ENCODE assay signal across 17 cellular contexts in the genomic region with DNA sequence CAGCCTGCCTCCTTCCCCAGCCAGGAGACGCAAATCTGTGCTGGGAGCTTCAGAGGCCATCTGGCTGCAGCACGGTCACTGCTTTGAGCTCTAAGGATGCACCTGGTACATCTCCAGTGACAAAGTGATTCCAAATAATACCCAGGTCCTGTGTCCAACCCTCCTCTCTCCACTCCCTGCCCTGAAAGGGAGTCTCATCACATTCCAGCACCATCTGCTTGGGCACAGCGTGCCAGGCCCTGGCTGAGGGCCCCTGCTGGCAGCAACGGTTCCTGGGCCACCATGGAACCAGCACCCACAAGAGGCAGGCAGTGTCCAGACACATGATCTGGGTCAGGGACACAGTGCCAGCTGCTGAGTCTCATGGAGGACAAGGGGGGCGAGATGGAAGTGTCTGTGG.
DNase-seq lines count a peak whose midpoint lies in the region; ATAC-seq and TF ChIP-seq lines count a peak whose summit lies in the region.
"Had no signal": no experiment of that assay in that cellular context is flagged by ENCODE, and none has a peak within 500 bp of the region (broad histone marks: within the 10 kb centered on the region; RNA-seq: fewer than 3 reads in every experiment).

No MANE protein-coding gene starts in this region.

- ATAC-seq in HG02981 (IDR thresholded peaks at IDR 0.05; ENCODE audit: unreplicated experiment) = no peak
- ATAC-seq: GM12878, HCT116 had no signal

- intact Hi-C loops in left ventricle myocardium inferior (cut with micrococcal nuclease) = no loop called here

- H3K27me3 ChIP-seq in left ventricle myocardium inferior (ENCODE audit: low read depth) = no peaks in the 10 kb centered on the region

- H3K4me3 ChIP-seq in left ventricle myocardium inferior = no peak overlapping the region
- H3K4me3 ChIP-seq: GM12878, GM23248 had no signal

- no peak overlapping the region for H3K27ac ChIP-seq in left ventricle myocardium inferior (replicated peaks)
- H3K27ac ChIP-seq: 22Rv1, GM23248 had no signal

- H3K36me3 ChIP-seq in left ventricle myocardium inferior = no peaks in the 10 kb centered on the region

- DNase-seq in DMS 273 (lab: John Stamatoyannopoulos, UW; ENCODE audit: unreplicated experiment) (peak; percentile 48), DMS 273 treated with DMSO at 0.1 percent for 48 hours (lab: John Stamatoyannopoulos, UW) (no peak), cerebellar nuclear complex (lab: John Stamatoyannopoulos, UW) (peak; percentile 76 to 98), left ventricle myocardium inferior (peak; percentile 41), putamen (ENCODE audit: low spot score) (peak; percentile 16), NCI-H1105 treated with DMSO at 0.1 percent for 48 hours (lab: John Stamatoyannopoulos, UW) (no peak), iPS-NIHi11 (ENCODE audit: low spot score) (no peak)
- DNase-seq: CD4-positive, alpha-beta memory T cell; DND-41; GDM1; GM23248; NCI-H2029; NCI-H510A had no signal

- peaks cover 9% of the 10 kb centered on the region for H3K9me3 ChIP-seq in left ventricle myocardium inferior (replicated peaks)

- H3K4me1 ChIP-seq in left ventricle myocardium inferior = peaks cover 35% of the 10 kb centered on the region

- no peak for TF ChIP-seq CTCF in left ventricle myocardium inferior (IDR thresholded peaks at IDR 0.05; ENCODE audit: borderline replicate concordance)

Comparison
In these comparisons a context has a peak if more than half of its experiments do, and no peak if none do; other contexts are left out.
1. DNase-seq: peak in DMS 273 (single experiment), cerebellar nuclear complex (2 of 2), left ventricle myocardium inferior (single experiment) and putamen (single experiment); none in DMS 273 treated with DMSO at 0.1 percent for 48 hours (single experiment), NCI-H1105 treated with DMSO at 0.1 percent for 48 hours (single experiment) and iPS-NIHi11 (single experiment).